In genomic region chr11:120079750-120080610, GRCh38 we compare ENCODE assay signal across 9 cellular contexts. TPM values are rescaled to one million over a fixed set of nuclear protein-coding genes. Genes with fewer than 3 reads are reported as not detected.
DNase-seq lines count a peak whose midpoint lies in the region; ATAC-seq and TF ChIP-seq lines count a peak whose summit lies in the region.
"Had no signal": no experiment of that assay in that cellular context is flagged by ENCODE, and none has a peak within 500 bp of the region (broad histone marks: within the 10 kb centered on the region; RNA-seq: fewer than 3 reads in every experiment).

No MANE protein-coding gene starts in this region.

- intact Hi-C loops in stomach (cut with DNase I; ENCODE audit: low total_unique reads): no loop called here

- H3K27me3 ChIP-seq in SU-DHL-6 (ENCODE audit: low read length): no peaks in the 10 kb centered on the region
- no peaks in the 10 kb centered on the region for H3K27me3 ChIP-seq in right atrium auricular region
- peaks cover 0 to 9% (median 0%) of the 10 kb centered on the region in 3 donors for H3K27me3 ChIP-seq in stomach

- no peak overlapping the region for H2AFZ ChIP-seq in SU-DHL-6 (ENCODE audit: low read depth, low read length, severe bottlenecking)

- H3K9ac ChIP-seq in SU-DHL-6 (ENCODE audit: low read length): no peak overlapping the region

- ATAC-seq in esophagus mucosa (no peak), GM21576 (IDR thresholded peaks at IDR 0.05; ENCODE audit: unreplicated experiment) (no peak), GM18861 (IDR thresholded peaks at IDR 0.05; ENCODE audit: unreplicated experiment) (no peak)

- no peak overlapping the region for H3K4me2 ChIP-seq in SU-DHL-6 (ENCODE audit: low read depth, low read length, poor library complexity, severe bottlenecking)

- H3K27ac ChIP-seq in SU-DHL-6 (ENCODE audit: low read depth, low read length) (no peak overlapping the region), right atrium auricular region (no peak overlapping the region), stomach (no peak overlapping the region)

- no peaks in the 10 kb centered on the region for H3K9me2 ChIP-seq in SU-DHL-6 (replicated peaks; ENCODE audit: insufficient read depth, low read length)

- TF ChIP-seq EP300 in stomach (IDR thresholded peaks at IDR 0.05): no peak

- H3K36me3 ChIP-seq in SU-DHL-6 (ENCODE audit: low read length) (no peaks in the 10 kb centered on the region), right atrium auricular region (no peaks in the 10 kb centered on the region), stomach (no peaks in the 10 kb centered on the region)

- no peak for TF ChIP-seq POLR2A in stomach (IDR thresholded peaks at IDR 0.05)

- peaks cover 5% of the 10 kb centered on the region; the same call in 1 of the 2 replicates for H3K9me3 ChIP-seq in SU-DHL-6 (ENCODE audit: insufficient read depth, low read length)
- no peaks in the 10 kb centered on the region for H3K9me3 ChIP-seq in right atrium auricular region
- no peaks in the 10 kb centered on the region for H3K9me3 ChIP-seq in stomach

- TF ChIP-seq CTCF in SU-DHL-6 (IDR thresholded peaks at IDR 0.05; ENCODE audit: insufficient read depth, low read length, poor library complexity, severe bottlenecking): peak; percentile 30
- TF ChIP-seq CTCF in right atrium auricular region (IDR thresholded peaks at IDR 0.05): peak; percentile 33 to 76
- peak in 5 of 7 experiments; percentile 37 to 63 (median 50) for TF ChIP-seq CTCF in stomach (IDR thresholded peaks at IDR 0.05)

- DNase-seq in activated CD4-positive, alpha-beta T cell treated with anti-CD3 and anti-CD28 coated beads, Interleukin-2, amount 50 U/mL, for 1 hour: peak; percentile 14
- DNase-seq in activated CD4-positive, alpha-beta T cell treated with anti-CD3 and anti-CD28 coated beads, Interleukin-2, amount 50 U/mL, for 4 hours: no peak
- DNase-seq in right atrium auricular region (ENCODE audit: low spot score): no peak
- DNase-seq in stomach: peak; percentile 36
- DNase-seq: DMS153 had no signal

- H3K4me3 ChIP-seq in SU-DHL-6 (ENCODE audit: insufficient read depth, low read length, poor library complexity, severe bottlenecking) (no peak overlapping the region), right atrium auricular region (no peak overlapping the region), stomach (no peak overlapping the region)

- WGBS in stomach, 5 donors: 41 to 58% (median 48%) methylated on average over 18 of the region's 18 CpGs

- H4K20me1 ChIP-seq in SU-DHL-6 (ENCODE audit: low read depth, low read length): no peaks in the 10 kb centered on the region

- H3K79me2 ChIP-seq in SU-DHL-6 (ENCODE audit: insufficient read depth, low read length): no peaks in the 10 kb centered on the region

- H3K4me1 ChIP-seq in right atrium auricular region: no peaks in the 10 kb centered on the region
- peaks cover 0 to 4% (median 0%) of the 10 kb centered on the region in 4 donors for H3K4me1 ChIP-seq in stomach

- no peaks in the 10 kb centered on the region for H3F3A ChIP-seq in SU-DHL-6 (ENCODE audit: insufficient read depth)

RNA-seq across cellular contexts. Expression of gene TRIM29, which starts 57.9 kb away (rescaled TPM):
- total RNA-seq in right atrium auricular region (1 to 10 TPM in 1 of 2 donors, under 1 TPM in 1; 0.85 to 2.7 TPM), stomach (10 to 100 TPM in 1 of 5 donors, 1 to 10 TPM in 2, not detected in 2; 2.0 to 57.8 (median 2.3) TPM), esophagus mucosa (1,294 TPM)
- polyA plus RNA-seq in stomach: 100 to 1,000 TPM in 1 of 3 donors, 1 to 10 TPM in 2; 1.4 to 287 (median 1.7) TPM

Comparison
In these comparisons a context has a peak if more than half of its experiments do, and no peak if none do; other contexts are left out.
1. DNase-seq: peak in activated CD4-positive, alpha-beta T cell treated with anti-CD3 and anti-CD28 coated beads, Interleukin-2, amount 50 U/mL, for 1 hour (single experiment) and stomach (single experiment); none in activated CD4-positive, alpha-beta T cell treated with anti-CD3 and anti-CD28 coated beads, Interleukin-2, amount 50 U/mL, for 4 hours (0 of 2) and right atrium auricular region (single experiment).
2. RNA of gene TRIM29, which starts 57.9 kb away (total RNA-seq): 1,294 TPM in esophagus mucosa (single experiment); 0.85 to 2.7 TPM in right atrium auricular region and 2.0 to 57.8 TPM in stomach; every median in the first group is over 10 times any median in the second.
3. Peak in every context shown above with its lines, with median percentiles within 50 percentile points of each other: CTCF ChIP-seq.